In genomic region chr7:93757421-93757820, GRCh38 we compare ENCODE assay signal across 17 cellular contexts.
"Had no signal": no experiment of that assay in that cellular context is flagged by ENCODE, and none has a peak within 500 bp of the region (broad histone marks: within the 10 kb centered on the region; RNA-seq: fewer than 3 reads in every experiment).

No MANE protein-coding gene starts in this region.

- H3K27me3 Mint-ChIP-seq: activated T-cell treated with anti-CD3 and anti-CD28 coated beads, Interleukin-2, amount 50 U/mL, for 24 hours had no signal

- H3K27ac ChIP-seq: left lung, psoas muscle, sigmoid colon, suprapubic skin, upper lobe of left lung had no signal

- H3K4me3 ChIP-seq: left lung, psoas muscle, sigmoid colon, suprapubic skin, upper lobe of left lung had no signal

- H3K27ac Mint-ChIP-seq: activated naive CD4-positive, alpha-beta T cell treated with anti-CD3 and anti-CD28 coated beads, Interleukin-2, amount 50 U/mL, for 72 hours; activated T-cell treated with anti-CD3 and anti-CD28 coated beads, Interleukin-2, amount 50 U/mL, for 24 hours; memory B cell; nephron progenitor cell had no signal

- DNase-seq: activated effector memory CD4-positive, alpha-beta T cell treated with Interleukin-2 at 50 U/mL for 16 hours; activated T-cell treated with anti-CD3 and anti-CD28 coated beads, Interleukin-2, amount 50 U/mL, for 24 hours; central memory CD4-positive, alpha-beta T cell; cortex of kidney; effector CD8-positive, alpha-beta T cell; left lung; nephron progenitor cell; psoas muscle; sigmoid colon; stimulated activated CD4-positive, alpha-beta T cell treated with anti-CD3 and anti-CD28 coated beads, Interleukin-4, amount 100 ng/mL, for 1 hour; stimulated activated CD8-positive, alpha-beta memory T cell treated with anti-CD3 and anti-CD28 coated beads, Interleukin-4, amount 100 ng/mL, for 48 hours; stimulated activated naive CD8-positive, alpha-beta T cell treated with anti-CD3 and anti-CD28 coated beads, Interleukin-15, Interleukin-2, amounts not matched to agents 100 U/mL and 50 U/mL, for 24 hours; T-helper 2 cell; upper lobe of left lung had no signal

- H3K4me3 Mint-ChIP-seq: activated T-cell treated with anti-CD3 and anti-CD28 coated beads, Interleukin-2, amount 50 U/mL, for 24 hours; memory B cell; nephron progenitor cell had no signal

- H3K4me1 Mint-ChIP-seq: memory B cell, nephron progenitor cell had no signal

- H3K36me3 Mint-ChIP-seq: activated naive CD4-positive, alpha-beta T cell treated with anti-CD3 and anti-CD28 coated beads, Interleukin-2, amount 50 U/mL, for 72 hours; memory B cell had no signal

- ATAC-seq: activated naive CD4-positive, alpha-beta T cell treated with anti-CD3 and anti-CD28 coated beads, Interleukin-2, amount 50 U/mL, for 72 hours; left lung; psoas muscle; stimulated activated naive CD8-positive, alpha-beta T cell treated with anti-CD3 and anti-CD28 coated beads, Interleukin-15, Interleukin-2, amounts not matched to agents 100 U/mL and 50 U/mL, for 24 hours had no signal

- H3K9me3 Mint-ChIP-seq: activated naive CD4-positive, alpha-beta T cell treated with anti-CD3 and anti-CD28 coated beads, Interleukin-2, amount 50 U/mL, for 72 hours; activated T-cell treated with anti-CD3 and anti-CD28 coated beads, Interleukin-2, amount 50 U/mL, for 24 hours; memory B cell; nephron progenitor cell had no signal
